ENCODE assay signal across 12 cellular contexts in the genomic region with DNA sequence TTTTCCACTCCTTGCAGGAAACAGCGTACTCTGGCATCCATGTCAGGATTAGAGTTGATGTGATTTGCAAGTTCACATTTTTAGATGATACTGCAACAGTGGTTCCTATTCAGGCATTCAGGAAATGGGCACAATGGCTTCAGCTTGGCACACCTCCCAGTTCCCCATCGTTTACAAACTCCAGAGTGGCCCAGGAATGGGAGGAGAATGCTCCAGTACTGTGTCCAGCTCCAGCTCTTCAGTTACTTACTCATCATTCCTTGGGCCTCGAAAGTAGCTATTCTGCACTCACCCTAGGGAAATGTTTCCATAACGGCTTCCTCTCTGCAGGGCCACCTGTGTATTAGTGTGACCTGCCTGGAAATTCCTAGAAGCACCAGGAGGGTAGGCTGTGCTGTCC.
A peak's percentile ranks its signal among the peaks of the same experiment; 100 is the strongest.
DNase-seq lines count a peak whose midpoint lies in the region; TF ChIP-seq lines count a peak whose summit lies in the region.
"Had no signal": no experiment of that assay in that cellular context is flagged by ENCODE, and none has a peak within 500 bp of the region (broad histone marks: within the 10 kb centered on the region; RNA-seq: fewer than 3 reads in every experiment).

No MANE protein-coding gene starts in this region.

- H3K4me3 ChIP-seq in tibial artery (no peak overlapping the region), esophagus muscularis mucosa (no peak overlapping the region)

- intact Hi-C loops in tibial artery (cut with DNase I; ENCODE audit: low total_unique reads), result no loop called here
- intact Hi-C loops in esophagus muscularis mucosa (cut with DNase I), result no loop called here

- no peak for TF ChIP-seq POLR2A in esophagus muscularis mucosa (IDR thresholded peaks at IDR 0.05; ENCODE audit: low read depth)

- DNase-seq in DMS153 treated with DMSO at 0.1 percent for 48 hours (lab: John Stamatoyannopoulos, UW; ENCODE audit: unreplicated experiment) (peak; percentile 16), DMS153 (lab: John Stamatoyannopoulos, UW) (no peak), hypothalamus (lab: John Stamatoyannopoulos, UW) (peak in 35 of 51 donors; percentile 4 to 71 (median 39)), tibial artery (no peak), activated gamma-delta T cell (lab: John Stamatoyannopoulos, UW) (no peak), esophagus muscularis mucosa (ENCODE audit: extremely low spot score) (no peak), ureter (ENCODE audit: low spot score) (no peak)
- DNase-seq: activated naive CD8-positive, alpha-beta T cell treated with anti-CD3 and anti-CD28 coated beads, Interleukin-2, amount 10 ng/mL, durations not matched to agents 7 days and 5 days; NCI-H2107; OCI-M1 had no signal

- TF ChIP-seq CTCF in tibial artery (IDR thresholded peaks at IDR 0.05) (no peak), esophagus muscularis mucosa (IDR thresholded peaks at IDR 0.05) (no peak)

- H3K27me3 ChIP-seq in tibial artery (no peaks in the 10 kb centered on the region), esophagus muscularis mucosa (no peaks in the 10 kb centered on the region)

- H3K9me3 ChIP-seq in tibial artery (no peaks in the 10 kb centered on the region), esophagus muscularis mucosa (no peaks in the 10 kb centered on the region)

- 36% methylated on average over 4 of the region's 4 CpGs for WGBS in esophagus muscularis mucosa

- peak overlapping the region; percentile 58 for H3K27ac ChIP-seq in angular gyrus (ENCODE audit: low read depth, low read length)
- peak overlapping the region; percentile 46 to 48 for H3K27ac ChIP-seq in tibial artery
- H3K27ac ChIP-seq in esophagus muscularis mucosa (replicated peaks in 1 of 4), result no peak overlapping the region
- H3K27ac ChIP-seq: 22Rv1 had no signal

- H3K4me1 ChIP-seq in tibial artery (peaks cover 0 to 50% (median 9%) of the 10 kb centered on the region in 4 donors), esophagus muscularis mucosa (peaks cover 0 to 41% (median 23%) of the 10 kb centered on the region in 4 donors)

- peaks cover 0 to 11% (median 0%) of the 10 kb centered on the region in 3 donors for H3K36me3 ChIP-seq in tibial artery
- peaks cover 0 to 3% (median 0%) of the 10 kb centered on the region in 4 donors for H3K36me3 ChIP-seq in esophagus muscularis mucosa

- TF ChIP-seq EP300 in esophagus muscularis mucosa (IDR thresholded peaks at IDR 0.05), result no peak

Comparison
In these comparisons a context has a peak if more than half of its experiments do, and no peak if none do; other contexts are left out.
1. DNase-seq: peak in DMS153 treated with DMSO at 0.1 percent for 48 hours (single experiment) and hypothalamus (35 of 51); none in DMS153 (single experiment), tibial artery (0 of 2), activated gamma-delta T cell (single experiment), esophagus muscularis mucosa (single experiment) and ureter (single experiment).
2. H3K27ac ChIP-seq: peak in angular gyrus (single experiment) and tibial artery (2 of 2); none in esophagus muscularis mucosa (0 of 4).